ENCODE assay signal across 7 cellular contexts in genomic region chr2:172461591-172462392, GRCh38. TPM values are rescaled to one million over a fixed set of nuclear protein-coding genes. Genes with fewer than 3 reads are reported as not detected.
DNase-seq lines count a peak whose midpoint lies in the region; ATAC-seq and TF ChIP-seq lines count a peak whose summit lies in the region.

No MANE protein-coding gene starts in this region.

- H3K27ac Mint-ChIP-seq in T-cell, result peak overlapping the region; percentile 96 to 99

- DNase-seq in MG63 (peak; percentile 43), T-cell (peak; percentile 51 to 83 (median 73)), hepatocyte (ENCODE audit: low spot score) (peak; percentile 79), spleen (peak; percentile 93)
- DNase-seq in activated naive CD8-positive, alpha-beta T cell treated with anti-CD3 and anti-CD28 coated beads, Interleukin-2, amount 50 U/mL, for 16 hours (ENCODE audit: low read depth, low spot score), result peak; percentile 52

- peak; percentile 79 for TF ChIP-seq CTCF in hepatocyte (IDR thresholded peaks at IDR 0.05; ENCODE audit: poor library complexity)
- TF ChIP-seq CTCF in spleen (IDR thresholded peaks at IDR 0.05 in 8 of 11, conservative IDR thresholded peaks at IDR 0.05 in 3 of 11), result peak; percentile 56 to 91 (median 84)

- POLR2A ChIA-PET in T-cell (lab: Charles Lee), result interaction anchor here (0.5 to 1.4 kb wide), 8 partner anchors 9 to 283 kb away, joined by 3 to 5 read pairs (median 3); partner anchors contain the start of gene ITGA6 (in 1 of the 2)

- TF ChIP-seq POLR2A in GM18505 (IDR thresholded peaks at IDR 0.05; ENCODE audit: borderline replicate concordance, extremely low read depth, insufficient read depth, insufficient read length) (no peak), spleen (IDR thresholded peaks at IDR 0.05) (no peak)

- H3K27ac ChIP-seq in hepatocyte (no peak overlapping the region), spleen (peak overlapping the region in 7 of 8 donors; percentile 41 to 84 (median 69))

- peak; percentile 50 for ATAC-seq in GM18505 (IDR thresholded peaks at IDR 0.05; ENCODE audit: unreplicated experiment)
- ATAC-seq in T-cell (replicated peaks in 1 of 4), result peak; percentile 48 to 60 (median 50)
- no peak for ATAC-seq in GM19397 (IDR thresholded peaks at IDR 0.05; ENCODE audit: unreplicated experiment)

- H3K9me3 ChIP-seq in MG63, result no peaks in the 10 kb centered on the region
- H3K9me3 ChIP-seq in hepatocyte (ENCODE audit: low read depth), result no peaks in the 10 kb centered on the region
- H3K9me3 ChIP-seq in spleen, result no peaks in the 10 kb centered on the region

- H3K36me3 Mint-ChIP-seq in T-cell, result peaks cover 7% of the 10 kb centered on the region

- no peaks in the 10 kb centered on the region for H3K9me2 ChIP-seq in hepatocyte (replicated peaks; ENCODE audit: insufficient read depth)

- peaks cover 91 to 98% (median 94%) of the 10 kb centered on the region in 3 donors for H3K4me1 Mint-ChIP-seq in T-cell

- WGBS in hepatocyte (ENCODE audit: low lambda C conversion rate, missing lambda C conversion rate), result 13% methylated on average over 12 of the region's 12 CpGs
- WGBS in spleen, 5 donors, result 12 to 28% (median 16%) methylated on average over 7 to 12 of the region's 12 CpGs

- CTCF ChIA-PET in T-cell (lab: Charles Lee), result interaction anchor here (0.5 to 5.8 kb wide), 66 partner anchors 9 to 1514 kb away, joined by 3 to 126 read pairs (median 5); partner anchors contain the start of genes ITGA6 (in 2 of the 2), DLX2 (in 1 of the 2) and HAT1 (in 1 of the 2)

- H3K36me3 ChIP-seq in MG63 (no peaks in the 10 kb centered on the region), hepatocyte (replicated peaks; ENCODE audit: insufficient read depth, low read depth) (no peaks in the 10 kb centered on the region), spleen (peaks cover 0 to 9% (median 0%) of the 10 kb centered on the region in 6 donors)

- H3K9me3 Mint-ChIP-seq in T-cell, result no peaks in the 10 kb centered on the region

- no peaks in the 10 kb centered on the region for H4K20me1 ChIP-seq in hepatocyte (ENCODE audit: insufficient read depth, poor library complexity, severe bottlenecking)

- H3K27me3 ChIP-seq in MG63 (no peaks in the 10 kb centered on the region), hepatocyte (no peaks in the 10 kb centered on the region), spleen (replicated peaks in 1 of 7) (no peaks in the 10 kb centered on the region)

- H3K4me2 ChIP-seq in hepatocyte, result peak overlapping the region; percentile 35

- H2AFZ ChIP-seq in hepatocyte, result no peak overlapping the region

- peaks cover 10% of the 10 kb centered on the region for H3K4me1 ChIP-seq in hepatocyte (ENCODE audit: insufficient read depth)
- H3K4me1 ChIP-seq in spleen, result peaks cover 41 to 90% (median 66%) of the 10 kb centered on the region in 6 donors

- no peaks in the 10 kb centered on the region for H3K27me3 Mint-ChIP-seq in T-cell

- H3K79me2 ChIP-seq in hepatocyte, result peaks cover 13% of the 10 kb centered on the region

- H3K4me3 Mint-ChIP-seq in T-cell, result peak overlapping the region; percentile 66 to 82 (median 70)

- intact Hi-C loops in spleen (cut with DNase I; ENCODE audit: low total_unique reads), result loop anchor here (2.0 to 5.0 kb wide), 2 partner anchors 34 to 289 kb away; partner anchors contain the start of gene ITGA6

- H3K4me3 ChIP-seq in MG63 (no peak overlapping the region), hepatocyte (no peak overlapping the region), spleen (peak overlapping the region in 3 of 8 donors; percentile 6 to 50 (median 11))

RNA-seq across cellular contexts. Expression of gene ITGA6, which starts 34.4 kb away (rescaled TPM):
- total RNA-seq in MG63 (2014; rRNA removed; shearing (Covaris generic); ENCODE audit: low replicate concordance), result 4.3 TPM in 2 replicates
- total RNA-seq in T-cell, result 100 to 1,000 TPM in 2 of 5 donors, 10 to 100 TPM in 3; 50.7 to 188 (median 80.9) TPM
- 51.4 and 64.8 TPM in 2 replicates for total RNA-seq in hepatocyte
- 16.7 and 19.0 TPM in 2 replicates for polyA plus RNA-seq in hepatocyte
- total RNA-seq in spleen, result 100 to 1,000 TPM in 5 of 7 donors, 10 to 100 TPM in 2; 54.6 to 172 (median 114) TPM
- 10 to 100 TPM in 1 of 3 donors, 1 to 10 TPM in 2; 6.9 to 18.1 (median 8.2) TPM for polyA plus RNA-seq in spleen

Comparison
In these comparisons a context has a peak if more than half of its experiments do, and no peak if none do; other contexts are left out.
1. DNase-seq: peak in every context shown above with its lines; median percentile 93 in spleen; 79 in hepatocyte; 73 in T-cell; 52 in activated naive CD8-positive, alpha-beta T cell treated with anti-CD3 and anti-CD28 coated beads, Interleukin-2, amount 50 U/mL, for 16 hours; 43 in MG63.